In genomic region chr3:66812126-66812525, GRCh38 we compare ENCODE assay signal across 22 cellular contexts.
A peak's percentile ranks its signal among the peaks of the same experiment; 100 is the strongest.
DNase-seq lines count a peak whose midpoint lies in the region; ATAC-seq and TF ChIP-seq lines count a peak whose summit lies in the region.
"Had no signal": no experiment of that assay in that cellular context is flagged by ENCODE, and none has a peak within 500 bp of the region (broad histone marks: within the 10 kb centered on the region; RNA-seq: fewer than 3 reads in every experiment).

No MANE protein-coding gene starts in this region.

- no peaks in the 10 kb centered on the region for H3K9me3 ChIP-seq in mucosa of descending colon
- H3K9me3 ChIP-seq: BE2C, heart right ventricle had no signal

- H3K36me3 Mint-ChIP-seq in progenitor cell of endocrine pancreas (ENCODE audit: insufficient read depth) = no peaks in the 10 kb centered on the region
- H3K36me3 Mint-ChIP-seq: activated naive CD8-positive, alpha-beta T cell treated with anti-CD3 and anti-CD28 coated beads, Interleukin-2, amount 10 ng/mL, durations not matched to agents 7 days and 5 days had no signal

- H3K4me3 ChIP-seq in epithelial cell of esophagus (ENCODE audit: low read length) = no peak overlapping the region
- no peak overlapping the region for H3K4me3 ChIP-seq in mucosa of descending colon
- H3K4me3 ChIP-seq: GM23248, heart right ventricle had no signal

- intact Hi-C loops in mucosa of descending colon (cut with DNase I, micrococcal nuclease) = no loop called here

- H3K27ac Mint-ChIP-seq in progenitor cell of endocrine pancreas = no peak overlapping the region
- H3K27ac Mint-ChIP-seq: activated naive CD8-positive, alpha-beta T cell treated with anti-CD3 and anti-CD28 coated beads, Interleukin-2, amount 10 ng/mL, durations not matched to agents 7 days and 5 days; activated T-cell treated with anti-CD3 and anti-CD28 coated beads, Interleukin-2, amount 50 U/mL, for 24 hours had no signal

- peaks cover 22% of the 10 kb centered on the region for H3K4me1 Mint-ChIP-seq in progenitor cell of endocrine pancreas (ENCODE audit: low read depth)
- H3K4me1 Mint-ChIP-seq: activated naive CD8-positive, alpha-beta T cell treated with anti-CD3 and anti-CD28 coated beads, Interleukin-2, amount 10 ng/mL, durations not matched to agents 7 days and 5 days had no signal

- peak; percentile 23 for ATAC-seq in mucosa of descending colon
- no peak for ATAC-seq in GM19397 (IDR thresholded peaks at IDR 0.05; ENCODE audit: unreplicated experiment)
- ATAC-seq in HG03097 (IDR thresholded peaks at IDR 0.05; ENCODE audit: low FRiP score, unreplicated experiment) = no peak
- ATAC-seq: heart right ventricle had no signal

- no peaks in the 10 kb centered on the region for H3K36me3 ChIP-seq in mucosa of descending colon (ENCODE audit: low read depth)
- H3K36me3 ChIP-seq: BE2C, heart right ventricle had no signal

- no peak for TF ChIP-seq CTCF in epithelial cell of esophagus (IDR thresholded peaks at IDR 0.05; ENCODE audit: insufficient read depth, low read depth, low read length, missing control alignments)
- no peak for TF ChIP-seq CTCF in mucosa of descending colon (IDR thresholded peaks at IDR 0.05)
- no peak for TF ChIP-seq CTCF in progenitor cell of endocrine pancreas (IDR thresholded peaks at IDR 0.05; ENCODE audit: unreplicated experiment)

- DNase-seq in HCEC 1CT (peak; percentile 78), T1000 (lab: John Stamatoyannopoulos, UW) (peak; percentile 42), epithelial cell of esophagus (ENCODE audit: low read depth) (peak; percentile 15), mucosa of descending colon (no peak), middle frontal gyrus (ENCODE audit: extremely low spot score, low spot score) (no peak), progenitor cell of endocrine pancreas (ENCODE audit: low spot score, unreplicated experiment) (no peak)
- DNase-seq: activated CD4-positive, alpha-beta T cell treated with anti-CD3 and anti-CD28 coated beads, Interleukin-2, amount 50 U/mL, for 48 hours; activated naive CD8-positive, alpha-beta T cell treated with anti-CD3 and anti-CD28 coated beads, Interleukin-2, amount 10 ng/mL, durations not matched to agents 7 days and 5 days; activated T-cell treated with anti-CD3 and anti-CD28 coated beads, Interleukin-2, amount 50 U/mL, for 24 hours; BE2C; cerebellar nuclear complex; GF-D8; GM23248; heart right ventricle; mesendoderm; NCI-H1436 treated with DMSO at 0.1 percent for 48 hours; NCI-H226; retina; stimulated activated naive CD4-positive, alpha-beta T cell; trophoblast cell had no signal

- H3K27me3 Mint-ChIP-seq in progenitor cell of endocrine pancreas = peaks cover 4% of the 10 kb centered on the region

- H3K9me3 Mint-ChIP-seq in progenitor cell of endocrine pancreas (ENCODE audit: low read depth) = no peaks in the 10 kb centered on the region
- H3K9me3 Mint-ChIP-seq: activated naive CD8-positive, alpha-beta T cell treated with anti-CD3 and anti-CD28 coated beads, Interleukin-2, amount 10 ng/mL, durations not matched to agents 7 days and 5 days; activated T-cell treated with anti-CD3 and anti-CD28 coated beads, Interleukin-2, amount 50 U/mL, for 24 hours had no signal

- peaks cover 7% of the 10 kb centered on the region for H3K4me1 ChIP-seq in mucosa of descending colon (ENCODE audit: low read depth)
- H3K4me1 ChIP-seq: BE2C had no signal

- no peak overlapping the region for H3K4me3 Mint-ChIP-seq in progenitor cell of endocrine pancreas (ENCODE audit: low read depth)
- H3K4me3 Mint-ChIP-seq: activated naive CD8-positive, alpha-beta T cell treated with anti-CD3 and anti-CD28 coated beads, Interleukin-2, amount 10 ng/mL, durations not matched to agents 7 days and 5 days; activated T-cell treated with anti-CD3 and anti-CD28 coated beads, Interleukin-2, amount 50 U/mL, for 24 hours had no signal

Comparison
In these comparisons a context has a peak if more than half of its experiments do, and no peak if none do; other contexts are left out.
1. DNase-seq: peak in HCEC 1CT (single experiment), T1000 (single experiment) and epithelial cell of esophagus (single experiment); none in mucosa of descending colon (0 of 3), middle frontal gyrus (single experiment) and progenitor cell of endocrine pancreas (single experiment).